ENCODE assay signal across 1 cellular context in the genomic region with DNA sequence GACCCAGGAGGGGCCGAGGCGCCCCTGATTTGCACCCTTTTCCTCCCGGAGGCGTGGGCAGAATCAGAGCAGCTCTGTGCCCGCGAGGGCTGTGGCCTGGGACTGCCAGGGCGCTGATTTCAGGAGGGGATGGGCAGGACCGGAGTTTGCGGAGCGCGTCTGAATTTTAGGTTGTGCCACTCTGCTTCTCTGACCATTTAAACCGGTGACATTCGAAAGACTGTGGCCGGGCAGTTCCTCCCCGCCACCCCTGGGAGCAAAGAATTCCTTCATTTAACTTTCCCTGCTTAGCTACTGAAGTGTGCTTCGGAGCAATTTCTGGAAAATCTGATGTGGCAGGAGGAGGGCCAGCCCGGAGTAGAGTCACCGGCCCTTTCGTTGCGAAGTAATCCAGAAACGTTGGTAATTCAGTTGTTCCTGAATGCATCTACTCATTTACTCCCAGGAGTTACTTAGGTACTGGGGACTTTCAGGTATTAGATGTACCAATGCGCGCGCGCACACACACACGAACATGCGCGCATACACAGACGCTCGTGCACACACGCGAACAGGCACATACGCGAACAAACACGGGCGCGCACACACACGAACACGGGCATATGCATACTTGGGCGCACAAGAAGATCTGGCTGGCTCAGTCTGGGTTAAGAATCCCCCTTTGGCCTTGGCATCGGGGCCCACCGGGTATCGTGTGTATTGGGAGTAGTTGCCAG.
A peak's percentile ranks its signal among the peaks of the same experiment; 100 is the strongest.
TF ChIP-seq lines count a peak whose summit lies in the region.

No MANE protein-coding gene starts in this region.

TF ChIP-seq in HepG2, 621 proteins besides CTCF, POLR2A, EP300 and RAD21 (continued from another document):
- TF ChIP-seq, protein P1, sequence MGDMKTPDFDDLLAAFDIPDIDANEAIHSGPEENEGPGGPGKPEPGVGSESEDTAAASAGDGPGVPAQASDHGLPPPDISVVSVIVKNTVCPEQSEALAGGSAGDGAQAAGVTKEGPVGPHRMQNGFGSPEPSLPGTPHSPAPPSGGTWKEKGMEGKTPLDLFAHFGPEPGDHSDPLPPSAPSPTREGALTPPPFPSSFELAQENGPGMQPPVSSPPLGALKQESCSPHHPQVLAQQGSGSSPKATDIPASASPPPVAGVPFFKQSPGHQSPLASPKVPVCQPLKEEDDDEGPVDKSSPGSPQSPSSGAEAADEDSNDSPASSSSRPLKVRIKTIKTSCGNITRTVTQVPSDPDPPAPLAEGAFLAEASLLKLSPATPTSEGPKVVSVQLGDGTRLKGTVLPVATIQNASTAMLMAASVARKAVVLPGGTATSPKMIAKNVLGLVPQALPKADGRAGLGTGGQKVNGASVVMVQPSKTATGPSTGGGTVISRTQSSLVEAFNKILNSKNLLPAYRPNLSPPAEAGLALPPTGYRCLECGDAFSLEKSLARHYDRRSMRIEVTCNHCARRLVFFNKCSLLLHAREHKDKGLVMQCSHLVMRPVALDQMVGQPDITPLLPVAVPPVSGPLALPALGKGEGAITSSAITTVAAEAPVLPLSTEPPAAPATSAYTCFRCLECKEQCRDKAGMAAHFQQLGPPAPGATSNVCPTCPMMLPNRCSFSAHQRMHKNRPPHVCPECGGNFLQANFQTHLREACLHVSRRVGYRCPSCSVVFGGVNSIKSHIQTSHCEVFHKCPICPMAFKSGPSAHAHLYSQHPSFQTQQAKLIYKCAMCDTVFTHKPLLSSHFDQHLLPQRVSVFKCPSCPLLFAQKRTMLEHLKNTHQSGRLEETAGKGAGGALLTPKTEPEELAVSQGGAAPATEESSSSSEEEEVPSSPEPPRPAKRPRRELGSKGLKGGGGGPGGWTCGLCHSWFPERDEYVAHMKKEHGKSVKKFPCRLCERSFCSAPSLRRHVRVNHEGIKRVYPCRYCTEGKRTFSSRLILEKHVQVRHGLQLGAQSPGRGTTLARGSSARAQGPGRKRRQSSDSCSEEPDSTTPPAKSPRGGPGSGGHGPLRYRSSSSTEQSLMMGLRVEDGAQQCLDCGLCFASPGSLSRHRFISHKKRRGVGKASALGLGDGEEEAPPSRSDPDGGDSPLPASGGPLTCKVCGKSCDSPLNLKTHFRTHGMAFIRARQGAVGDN (CRISPR knock-in tag; IDR thresholded peaks at IDR 0.05), result peak; percentile 54
- no peak for TF ChIP-seq SMAD1 (CRISPR knock-in tag; IDR thresholded peaks at IDR 0.05; ENCODE audit: borderline replicate concordance, low read depth)
- TF ChIP-seq, protein P2, sequence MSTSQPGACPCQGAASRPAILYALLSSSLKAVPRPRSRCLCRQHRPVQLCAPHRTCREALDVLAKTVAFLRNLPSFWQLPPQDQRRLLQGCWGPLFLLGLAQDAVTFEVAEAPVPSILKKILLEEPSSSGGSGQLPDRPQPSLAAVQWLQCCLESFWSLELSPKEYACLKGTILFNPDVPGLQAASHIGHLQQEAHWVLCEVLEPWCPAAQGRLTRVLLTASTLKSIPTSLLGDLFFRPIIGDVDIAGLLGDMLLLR (CRISPR knock-in tag; IDR thresholded peaks at IDR 0.05), result peak; percentile 34; the same call in 1 of the 2 replicates
- no peak for TF ChIP-seq MTF1 (CRISPR knock-in tag; IDR thresholded peaks at IDR 0.05)
- TF ChIP-seq HNRNPK (IDR thresholded peaks at IDR 0.05; ENCODE audit: low read depth, low read length, poor library complexity, severe bottlenecking), result no peak
- peak; percentile 52; the same call in 1 of the 2 replicates for TF ChIP-seq ZNF567 (CRISPR knock-in tag; IDR thresholded peaks at IDR 0.05; ENCODE audit: borderline replicate concordance)
- TF ChIP-seq, protein P3, sequence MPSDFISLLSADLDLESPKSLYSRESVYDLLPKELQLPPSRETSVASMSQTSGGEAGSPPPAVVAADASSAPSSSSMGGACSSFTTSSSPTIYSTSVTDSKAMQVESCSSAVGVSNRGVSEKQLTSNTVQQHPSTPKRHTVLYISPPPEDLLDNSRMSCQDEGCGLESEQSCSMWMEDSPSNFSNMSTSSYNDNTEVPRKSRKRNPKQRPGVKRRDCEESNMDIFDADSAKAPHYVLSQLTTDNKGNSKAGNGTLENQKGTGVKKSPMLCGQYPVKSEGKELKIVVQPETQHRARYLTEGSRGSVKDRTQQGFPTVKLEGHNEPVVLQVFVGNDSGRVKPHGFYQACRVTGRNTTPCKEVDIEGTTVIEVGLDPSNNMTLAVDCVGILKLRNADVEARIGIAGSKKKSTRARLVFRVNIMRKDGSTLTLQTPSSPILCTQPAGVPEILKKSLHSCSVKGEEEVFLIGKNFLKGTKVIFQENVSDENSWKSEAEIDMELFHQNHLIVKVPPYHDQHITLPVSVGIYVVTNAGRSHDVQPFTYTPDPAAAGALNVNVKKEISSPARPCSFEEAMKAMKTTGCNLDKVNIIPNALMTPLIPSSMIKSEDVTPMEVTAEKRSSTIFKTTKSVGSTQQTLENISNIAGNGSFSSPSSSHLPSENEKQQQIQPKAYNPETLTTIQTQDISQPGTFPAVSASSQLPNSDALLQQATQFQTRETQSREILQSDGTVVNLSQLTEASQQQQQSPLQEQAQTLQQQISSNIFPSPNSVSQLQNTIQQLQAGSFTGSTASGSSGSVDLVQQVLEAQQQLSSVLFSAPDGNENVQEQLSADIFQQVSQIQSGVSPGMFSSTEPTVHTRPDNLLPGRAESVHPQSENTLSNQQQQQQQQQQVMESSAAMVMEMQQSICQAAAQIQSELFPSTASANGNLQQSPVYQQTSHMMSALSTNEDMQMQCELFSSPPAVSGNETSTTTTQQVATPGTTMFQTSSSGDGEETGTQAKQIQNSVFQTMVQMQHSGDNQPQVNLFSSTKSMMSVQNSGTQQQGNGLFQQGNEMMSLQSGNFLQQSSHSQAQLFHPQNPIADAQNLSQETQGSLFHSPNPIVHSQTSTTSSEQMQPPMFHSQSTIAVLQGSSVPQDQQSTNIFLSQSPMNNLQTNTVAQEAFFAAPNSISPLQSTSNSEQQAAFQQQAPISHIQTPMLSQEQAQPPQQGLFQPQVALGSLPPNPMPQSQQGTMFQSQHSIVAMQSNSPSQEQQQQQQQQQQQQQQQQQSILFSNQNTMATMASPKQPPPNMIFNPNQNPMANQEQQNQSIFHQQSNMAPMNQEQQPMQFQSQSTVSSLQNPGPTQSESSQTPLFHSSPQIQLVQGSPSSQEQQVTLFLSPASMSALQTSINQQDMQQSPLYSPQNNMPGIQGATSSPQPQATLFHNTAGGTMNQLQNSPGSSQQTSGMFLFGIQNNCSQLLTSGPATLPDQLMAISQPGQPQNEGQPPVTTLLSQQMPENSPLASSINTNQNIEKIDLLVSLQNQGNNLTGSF (CRISPR knock-in tag; IDR thresholded peaks at IDR 0.05), result no peak; the same call in 1 of the 2 replicates
- TF ChIP-seq ZSCAN20 (CRISPR knock-in tag; IDR thresholded peaks at IDR 0.05; ENCODE audit: borderline replicate concordance), result 0 out of 2 replicates have a peak, but pooled peaks have one; percentile 17
- peak; percentile 71; the same call in 1 of the 2 replicates for TF ChIP-seq HOXA3 (CRISPR knock-in tag; IDR thresholded peaks at IDR 0.05)
- TF ChIP-seq HDAC2 (CRISPR knock-in tag; IDR thresholded peaks at IDR 0.05), result peak; percentile 49
- TF ChIP-seq GFI1 (CRISPR knock-in tag; IDR thresholded peaks at IDR 0.05; ENCODE audit: borderline replicate concordance), result no peak
- TF ChIP-seq ZNF224 (CRISPR knock-in tag; IDR thresholded peaks at IDR 0.05), result no peak
- TF ChIP-seq, protein P4, sequence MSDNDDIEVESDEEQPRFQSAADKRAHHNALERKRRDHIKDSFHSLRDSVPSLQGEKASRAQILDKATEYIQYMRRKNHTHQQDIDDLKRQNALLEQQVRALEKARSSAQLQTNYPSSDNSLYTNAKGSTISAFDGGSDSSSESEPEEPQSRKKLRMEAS (IDR thresholded peaks at IDR 0.05), result peak; percentile 52; the same call in 1 of the 2 replicates
- 0 out of 2 replicates have a peak, but pooled peaks have one; percentile 61 for TF ChIP-seq ISX (CRISPR knock-in tag; conservative IDR thresholded peaks at IDR 0.05)
- TF ChIP-seq PHF21A (CRISPR knock-in tag; IDR thresholded peaks at IDR 0.05), result no peak; the same call in 1 of the 2 replicates
- peak; percentile 2 for TF ChIP-seq ASH2L (IDR thresholded peaks at IDR 0.05; ENCODE audit: insufficient read length, low read depth, low read length)
- no peak for TF ChIP-seq ATF7 (IDR thresholded peaks at IDR 0.05)
- no peak for TF ChIP-seq ATF7 (CRISPR knock-in tag; IDR thresholded peaks at IDR 0.05)
- TF ChIP-seq ZNF607 (CRISPR knock-in tag; IDR thresholded peaks at IDR 0.05; ENCODE audit: borderline replicate concordance), result 0 out of 2 replicates have a peak, but pooled peaks have one; percentile 48
TF ChIP-seq in HepG2: peak in this region for 142.
